In the genomic region with DNA sequence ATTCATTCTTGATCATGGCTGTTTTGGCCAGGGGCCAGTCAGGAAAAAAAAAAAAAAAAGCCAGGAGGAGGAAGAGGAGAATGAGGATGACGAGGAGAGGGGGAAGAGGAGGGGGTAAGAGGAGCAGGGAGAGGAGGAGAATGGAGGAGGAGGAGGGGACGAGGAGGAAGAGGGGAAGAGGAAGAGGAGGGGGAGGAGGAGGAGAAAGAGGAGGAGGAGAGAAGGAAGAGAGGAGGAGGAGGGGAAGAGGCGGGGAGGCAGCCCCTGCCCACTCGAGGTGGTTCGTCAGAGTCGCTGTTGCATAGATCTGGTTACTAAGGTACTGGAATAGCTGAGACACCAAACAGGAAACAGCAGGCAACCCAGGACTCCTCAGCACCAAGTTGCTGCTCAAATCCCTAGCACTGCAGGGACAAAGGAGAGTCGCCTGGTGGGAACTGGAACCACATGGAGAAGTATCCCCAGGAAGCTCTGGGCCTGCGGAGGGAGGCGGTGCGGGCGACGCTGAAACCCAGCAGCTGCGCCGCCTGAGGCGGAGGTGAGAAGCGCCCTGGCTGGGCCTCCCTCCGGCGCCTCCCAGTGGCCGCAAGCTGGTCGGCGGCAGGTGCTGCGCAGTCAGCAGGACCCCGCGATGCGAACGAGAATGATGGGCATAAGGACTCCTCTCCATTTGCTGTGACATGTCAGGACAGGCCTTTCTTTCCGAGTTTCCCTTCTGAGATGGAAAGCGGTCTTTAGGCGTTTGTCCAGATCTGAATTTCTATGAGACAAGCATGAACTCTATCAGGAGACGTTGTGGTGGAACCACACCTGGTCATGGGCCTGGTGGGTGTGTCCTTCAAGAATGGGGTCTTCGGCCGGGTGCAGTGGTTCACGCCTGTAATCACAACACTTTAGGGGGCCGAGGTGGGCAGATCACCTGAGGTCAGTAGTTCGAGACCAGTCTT, we compare ENCODE assay signal across 1 cellular context.
TF ChIP-seq lines count a peak whose summit lies in the region.

No MANE protein-coding gene starts in this region.

TF ChIP-seq in K562, 482 proteins besides CTCF, POLR2A, EP300 and RAD21 (continued from another document and continues in another):
- TF ChIP-seq, protein P1, sequence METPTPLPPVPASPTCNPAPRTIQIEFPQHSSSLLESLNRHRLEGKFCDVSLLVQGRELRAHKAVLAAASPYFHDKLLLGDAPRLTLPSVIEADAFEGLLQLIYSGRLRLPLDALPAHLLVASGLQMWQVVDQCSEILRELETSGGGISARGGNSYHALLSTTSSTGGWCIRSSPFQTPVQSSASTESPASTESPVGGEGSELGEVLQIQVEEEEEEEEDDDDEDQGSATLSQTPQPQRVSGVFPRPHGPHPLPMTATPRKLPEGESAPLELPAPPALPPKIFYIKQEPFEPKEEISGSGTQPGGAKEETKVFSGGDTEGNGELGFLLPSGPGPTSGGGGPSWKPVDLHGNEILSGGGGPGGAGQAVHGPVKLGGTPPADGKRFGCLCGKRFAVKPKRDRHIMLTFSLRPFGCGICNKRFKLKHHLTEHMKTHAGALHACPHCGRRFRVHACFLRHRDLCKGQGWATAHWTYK (CRISPR knock-in tag; IDR thresholded peaks at IDR 0.05) = peak; percentile 31; the same call in 1 of the 2 replicates
- no peak for TF ChIP-seq FOXJ2 (tag; IDR thresholded peaks at IDR 0.05)
- peak; percentile 67; the same call in 1 of the 2 replicates for TF ChIP-seq LCOR (CRISPR knock-in tag; IDR thresholded peaks at IDR 0.05)
- 0 out of 2 replicates have a peak, but pooled peaks have one; percentile 23 for TF ChIP-seq CBX1 (IDR thresholded peaks at IDR 0.05; ENCODE audit: low read depth)
- TF ChIP-seq BCOR (IDR thresholded peaks at IDR 0.05) = no peak
- TF ChIP-seq MTA2 (IDR thresholded peaks at IDR 0.05; ENCODE audit: low read depth) = 0 out of 2 replicates have a peak, but pooled peaks have one; percentile 7
- TF ChIP-seq, protein P2, sequence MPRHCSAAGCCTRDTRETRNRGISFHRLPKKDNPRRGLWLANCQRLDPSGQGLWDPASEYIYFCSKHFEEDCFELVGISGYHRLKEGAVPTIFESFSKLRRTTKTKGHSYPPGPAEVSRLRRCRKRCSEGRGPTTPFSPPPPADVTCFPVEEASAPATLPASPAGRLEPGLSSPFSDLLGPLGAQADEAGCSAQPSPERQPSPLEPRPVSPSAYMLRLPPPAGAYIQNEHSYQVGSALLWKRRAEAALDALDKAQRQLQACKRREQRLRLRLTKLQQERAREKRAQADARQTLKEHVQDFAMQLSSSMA (CRISPR knock-in tag; IDR thresholded peaks at IDR 0.05) = peak; percentile 55; the same call in 1 of the 2 replicates
- TF ChIP-seq HNRNPLL (IDR thresholded peaks at IDR 0.05; ENCODE audit: low read depth, low read length, poor library complexity, severe bottlenecking) = peak; percentile 40
- peak; percentile 33 for TF ChIP-seq ZFP36 (IDR thresholded peaks at IDR 0.05; ENCODE audit: low read depth, low read length, partially characterized antibody)
- TF ChIP-seq, protein P3, sequence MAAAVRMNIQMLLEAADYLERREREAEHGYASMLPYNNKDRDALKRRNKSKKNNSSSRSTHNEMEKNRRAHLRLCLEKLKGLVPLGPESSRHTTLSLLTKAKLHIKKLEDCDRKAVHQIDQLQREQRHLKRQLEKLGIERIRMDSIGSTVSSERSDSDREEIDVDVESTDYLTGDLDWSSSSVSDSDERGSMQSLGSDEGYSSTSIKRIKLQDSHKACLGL (CRISPR knock-in tag; IDR thresholded peaks at IDR 0.05; ENCODE audit: borderline replicate concordance, poor library complexity, severe bottlenecking) = no peak
- TF ChIP-seq, protein P4, sequence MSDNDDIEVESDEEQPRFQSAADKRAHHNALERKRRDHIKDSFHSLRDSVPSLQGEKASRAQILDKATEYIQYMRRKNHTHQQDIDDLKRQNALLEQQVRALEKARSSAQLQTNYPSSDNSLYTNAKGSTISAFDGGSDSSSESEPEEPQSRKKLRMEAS (CRISPR knock-in tag; IDR thresholded peaks at IDR 0.05) = peak; percentile 66; the same call in 1 of the 2 replicates
- TF ChIP-seq NRF1 (conservative IDR thresholded peaks at IDR 0.05 in 1 of 2, IDR thresholded peaks at IDR 0.05 in 1 of 2) = peak; percentile 78 to 83
- TF ChIP-seq ZSCAN29 (IDR thresholded peaks at IDR 0.05) = no peak
- TF ChIP-seq ELF4 (CRISPR knock-in tag; IDR thresholded peaks at IDR 0.05) = peak; percentile 59; the same call in 1 of the 2 replicates
- TF ChIP-seq ZNF12 (CRISPR knock-in tag; IDR thresholded peaks at IDR 0.05) = no peak
- 0 out of 2 replicates have a peak, but pooled peaks have one; percentile 48 for TF ChIP-seq ELF2 (CRISPR knock-in tag; IDR thresholded peaks at IDR 0.05)
- TF ChIP-seq STAT5B (CRISPR knock-in tag; IDR thresholded peaks at IDR 0.05) = no peak
- TF ChIP-seq, protein P5, sequence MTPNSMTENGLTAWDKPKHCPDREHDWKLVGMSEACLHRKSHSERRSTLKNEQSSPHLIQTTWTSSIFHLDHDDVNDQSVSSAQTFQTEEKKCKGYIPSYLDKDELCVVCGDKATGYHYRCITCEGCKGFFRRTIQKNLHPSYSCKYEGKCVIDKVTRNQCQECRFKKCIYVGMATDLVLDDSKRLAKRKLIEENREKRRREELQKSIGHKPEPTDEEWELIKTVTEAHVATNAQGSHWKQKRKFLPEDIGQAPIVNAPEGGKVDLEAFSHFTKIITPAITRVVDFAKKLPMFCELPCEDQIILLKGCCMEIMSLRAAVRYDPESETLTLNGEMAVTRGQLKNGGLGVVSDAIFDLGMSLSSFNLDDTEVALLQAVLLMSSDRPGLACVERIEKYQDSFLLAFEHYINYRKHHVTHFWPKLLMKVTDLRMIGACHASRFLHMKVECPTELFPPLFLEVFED (CRISPR knock-in tag; conservative IDR thresholded peaks at IDR 0.05) = 0 out of 2 replicates have a peak, but pooled peaks have one; percentile 42
- 0 out of 2 replicates have a peak, but pooled peaks have one; percentile 48 for TF ChIP-seq NR2C2 (CRISPR knock-in tag; IDR thresholded peaks at IDR 0.05)
- no peak for TF ChIP-seq NR2C2 (tag; IDR thresholded peaks at IDR 0.05)
- no peak for TF ChIP-seq PYGO2 (tag; IDR thresholded peaks at IDR 0.05)
- no peak for TF ChIP-seq ZNF57 (CRISPR knock-in tag; IDR thresholded peaks at IDR 0.05)
- TF ChIP-seq, protein P6, sequence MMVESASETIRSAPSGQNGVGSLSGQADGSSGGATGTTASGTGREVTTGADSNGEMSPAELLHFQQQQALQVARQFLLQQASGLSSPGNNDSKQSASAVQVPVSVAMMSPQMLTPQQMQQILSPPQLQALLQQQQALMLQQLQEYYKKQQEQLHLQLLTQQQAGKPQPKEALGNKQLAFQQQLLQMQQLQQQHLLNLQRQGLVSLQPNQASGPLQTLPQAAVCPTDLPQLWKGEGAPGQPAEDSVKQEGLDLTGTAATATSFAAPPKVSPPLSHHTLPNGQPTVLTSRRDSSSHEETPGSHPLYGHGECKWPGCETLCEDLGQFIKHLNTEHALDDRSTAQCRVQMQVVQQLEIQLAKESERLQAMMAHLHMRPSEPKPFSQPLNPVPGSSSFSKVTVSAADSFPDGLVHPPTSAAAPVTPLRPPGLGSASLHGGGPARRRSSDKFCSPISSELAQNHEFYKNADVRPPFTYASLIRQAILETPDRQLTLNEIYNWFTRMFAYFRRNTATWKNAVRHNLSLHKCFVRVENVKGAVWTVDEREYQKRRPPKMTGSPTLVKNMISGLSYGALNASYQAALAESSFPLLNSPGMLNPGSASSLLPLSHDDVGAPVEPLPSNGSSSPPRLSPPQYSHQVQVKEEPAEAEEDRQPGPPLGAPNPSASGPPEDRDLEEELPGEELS (CRISPR knock-in tag; IDR thresholded peaks at IDR 0.05; ENCODE audit: borderline replicate concordance) = no peak
- TF ChIP-seq, protein P7, sequence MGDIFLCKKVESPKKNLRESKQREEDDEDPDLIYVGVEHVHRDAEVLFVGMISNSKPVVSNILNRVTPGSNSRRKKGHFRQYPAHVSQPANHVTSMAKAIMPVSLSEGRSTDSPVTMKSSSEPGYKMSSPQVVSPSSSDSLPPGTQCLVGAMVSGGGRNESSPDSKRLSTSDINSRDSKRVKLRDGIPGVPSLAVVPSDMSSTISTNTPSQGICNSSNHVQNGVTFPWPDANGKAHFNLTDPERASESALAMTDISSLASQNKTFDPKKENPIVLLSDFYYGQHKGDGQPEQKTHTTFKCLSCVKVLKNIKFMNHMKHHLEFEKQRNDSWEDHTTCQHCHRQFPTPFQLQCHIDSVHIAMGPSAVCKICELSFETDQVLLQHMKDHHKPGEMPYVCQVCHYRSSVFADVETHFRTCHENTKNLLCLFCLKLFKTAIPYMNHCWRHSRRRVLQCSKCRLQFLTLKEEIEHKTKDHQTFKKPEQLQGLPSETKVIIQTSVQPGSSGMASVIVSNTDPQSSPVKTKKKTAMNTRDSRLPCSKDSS (IDR thresholded peaks at IDR 0.05; ENCODE audit: low read depth, partially characterized antibody) = peak; percentile 52
- TF ChIP-seq, protein P8, sequence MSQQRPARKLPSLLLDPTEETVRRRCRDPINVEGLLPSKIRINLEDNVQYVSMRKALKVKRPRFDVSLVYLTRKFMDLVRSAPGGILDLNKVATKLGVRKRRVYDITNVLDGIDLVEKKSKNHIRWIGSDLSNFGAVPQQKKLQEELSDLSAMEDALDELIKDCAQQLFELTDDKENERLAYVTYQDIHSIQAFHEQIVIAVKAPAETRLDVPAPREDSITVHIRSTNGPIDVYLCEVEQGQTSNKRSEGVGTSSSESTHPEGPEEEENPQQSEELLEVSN (IDR thresholded peaks at IDR 0.05; ENCODE audit: borderline replicate concordance in 1 of 2, extremely low read depth in 1 of 2, insufficient read depth in 1 of 2, insufficient read length in 1 of 2, low read depth in 1 of 2, low read length in 1 of 2, poor library complexity in 1 of 2, severe bottlenecking in 1 of 2) = peak; percentile 81 to 90
- TF ChIP-seq ZFPM2 (CRISPR knock-in tag; IDR thresholded peaks at IDR 0.05) = no peak
- no peak for TF ChIP-seq TAF15 (IDR thresholded peaks at IDR 0.05; ENCODE audit: low read depth, low read length)
- peak in 1 of 2 experiments; percentile 59; a peak in 1 of 4 replicates for TF ChIP-seq SRF (CRISPR knock-in tag; IDR thresholded peaks at IDR 0.05)
- no peak for TF ChIP-seq SNRNP70 (optimal IDR thresholded peaks at IDR 0.05; ENCODE audit: low read depth, low read length)
- no peak for TF ChIP-seq MCM2 (IDR thresholded peaks at IDR 0.05; ENCODE audit: low read depth)
- no peak for TF ChIP-seq NBN (IDR thresholded peaks at IDR 0.05; ENCODE audit: low read depth)
- TF ChIP-seq KDM5B (IDR thresholded peaks at IDR 0.05; ENCODE audit: insufficient replicate concordance, low read depth, low read length) = no peak
- TF ChIP-seq, protein P9, sequence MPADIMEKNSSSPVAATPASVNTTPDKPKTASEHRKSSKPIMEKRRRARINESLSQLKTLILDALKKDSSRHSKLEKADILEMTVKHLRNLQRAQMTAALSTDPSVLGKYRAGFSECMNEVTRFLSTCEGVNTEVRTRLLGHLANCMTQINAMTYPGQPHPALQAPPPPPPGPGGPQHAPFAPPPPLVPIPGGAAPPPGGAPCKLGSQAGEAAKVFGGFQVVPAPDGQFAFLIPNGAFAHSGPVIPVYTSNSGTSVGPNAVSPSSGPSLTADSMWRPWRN (IDR thresholded peaks at IDR 0.05; ENCODE audit: low read depth) = no peak
- TF ChIP-seq KAT2B (IDR thresholded peaks at IDR 0.05; ENCODE audit: low read depth, low read length) = no peak
- TF ChIP-seq, protein P10, sequence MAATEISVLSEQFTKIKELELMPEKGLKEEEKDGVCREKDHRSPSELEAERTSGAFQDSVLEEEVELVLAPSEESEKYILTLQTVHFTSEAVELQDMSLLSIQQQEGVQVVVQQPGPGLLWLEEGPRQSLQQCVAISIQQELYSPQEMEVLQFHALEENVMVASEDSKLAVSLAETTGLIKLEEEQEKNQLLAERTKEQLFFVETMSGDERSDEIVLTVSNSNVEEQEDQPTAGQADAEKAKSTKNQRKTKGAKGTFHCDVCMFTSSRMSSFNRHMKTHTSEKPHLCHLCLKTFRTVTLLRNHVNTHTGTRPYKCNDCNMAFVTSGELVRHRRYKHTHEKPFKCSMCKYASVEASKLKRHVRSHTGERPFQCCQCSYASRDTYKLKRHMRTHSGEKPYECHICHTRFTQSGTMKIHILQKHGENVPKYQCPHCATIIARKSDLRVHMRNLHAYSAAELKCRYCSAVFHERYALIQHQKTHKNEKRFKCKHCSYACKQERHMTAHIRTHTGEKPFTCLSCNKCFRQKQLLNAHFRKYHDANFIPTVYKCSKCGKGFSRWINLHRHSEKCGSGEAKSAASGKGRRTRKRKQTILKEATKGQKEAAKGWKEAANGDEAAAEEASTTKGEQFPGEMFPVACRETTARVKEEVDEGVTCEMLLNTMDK (IDR thresholded peaks at IDR 0.05; ENCODE audit: borderline replicate concordance, insufficient read depth, low read depth, low read length, poor library complexity, severe bottlenecking) = peak; percentile 93
- TF ChIP-seq HMG20B (CRISPR knock-in tag; IDR thresholded peaks at IDR 0.05) = no peak
- TF ChIP-seq, protein P11, sequence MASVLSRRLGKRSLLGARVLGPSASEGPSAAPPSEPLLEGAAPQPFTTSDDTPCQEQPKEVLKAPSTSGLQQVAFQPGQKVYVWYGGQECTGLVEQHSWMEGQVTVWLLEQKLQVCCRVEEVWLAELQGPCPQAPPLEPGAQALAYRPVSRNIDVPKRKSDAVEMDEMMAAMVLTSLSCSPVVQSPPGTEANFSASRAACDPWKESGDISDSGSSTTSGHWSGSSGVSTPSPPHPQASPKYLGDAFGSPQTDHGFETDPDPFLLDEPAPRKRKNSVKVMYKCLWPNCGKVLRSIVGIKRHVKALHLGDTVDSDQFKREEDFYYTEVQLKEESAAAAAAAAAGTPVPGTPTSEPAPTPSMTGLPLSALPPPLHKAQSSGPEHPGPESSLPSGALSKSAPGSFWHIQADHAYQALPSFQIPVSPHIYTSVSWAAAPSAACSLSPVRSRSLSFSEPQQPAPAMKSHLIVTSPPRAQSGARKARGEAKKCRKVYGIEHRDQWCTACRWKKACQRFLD (CRISPR knock-in tag; IDR thresholded peaks at IDR 0.05) = no peak
- TF ChIP-seq SMARCB1 (IDR thresholded peaks at IDR 0.05; ENCODE audit: insufficient read length, low read depth) = no peak
- peak; percentile 84 for TF ChIP-seq ERF (CRISPR knock-in tag; IDR thresholded peaks at IDR 0.05)
- TF ChIP-seq MAFK (IDR thresholded peaks at IDR 0.05; ENCODE audit: low read length) = peak; percentile 51; the same call in 1 of the 2 replicates
- no peak for TF ChIP-seq CBX8 (IDR thresholded peaks at IDR 0.05; ENCODE audit: borderline replicate concordance, extremely low read depth, low read depth, low read length, poor library complexity, severe bottlenecking)
- TF ChIP-seq HEY1 (CRISPR knock-in tag; IDR thresholded peaks at IDR 0.05; ENCODE audit: borderline replicate concordance) = no peak
- peak; percentile 78; the same call in 1 of the 2 replicates for TF ChIP-seq STAG1 (CRISPR knock-in tag; IDR thresholded peaks at IDR 0.05; ENCODE audit: borderline replicate concordance)
- TF ChIP-seq, protein P12, sequence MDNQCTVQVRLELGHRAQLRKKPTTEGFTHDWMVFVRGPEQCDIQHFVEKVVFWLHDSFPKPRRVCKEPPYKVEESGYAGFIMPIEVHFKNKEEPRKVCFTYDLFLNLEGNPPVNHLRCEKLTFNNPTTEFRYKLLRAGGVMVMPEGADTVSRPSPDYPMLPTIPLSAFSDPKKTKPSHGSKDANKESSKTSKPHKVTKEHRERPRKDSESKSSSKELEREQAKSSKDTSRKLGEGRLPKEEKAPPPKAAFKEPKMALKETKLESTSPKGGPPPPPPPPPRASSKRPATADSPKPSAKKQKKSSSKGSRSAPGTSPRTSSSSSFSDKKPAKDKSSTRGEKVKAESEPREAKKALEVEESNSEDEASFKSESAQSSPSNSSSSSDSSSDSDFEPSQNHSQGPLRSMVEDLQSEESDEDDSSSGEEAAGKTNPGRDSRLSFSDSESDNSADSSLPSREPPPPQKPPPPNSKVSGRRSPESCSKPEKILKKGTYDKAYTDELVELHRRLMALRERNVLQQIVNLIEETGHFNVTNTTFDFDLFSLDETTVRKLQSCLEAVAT (IDR thresholded peaks at IDR 0.05) = peak; percentile 41 to 87; a peak in 3 of 4 replicates
- no peak for TF ChIP-seq ZBTB1 (CRISPR knock-in tag; IDR thresholded peaks at IDR 0.05; ENCODE audit: borderline replicate concordance, low read depth)
